In genomic region chr17:68589086-68589485, GRCh38 we compare ENCODE assay signal across 30 cellular contexts. TPM values are rescaled to one million over a fixed set of nuclear protein-coding genes. Genes with fewer than 3 reads are reported as not detected.
A peak's percentile ranks its signal among the peaks of the same experiment; 100 is the strongest.
DNase-seq lines count a peak whose midpoint lies in the region; ATAC-seq, FAIRE-seq and TF ChIP-seq lines count a peak whose summit lies in the region.
"Had no signal": no experiment of that assay in that cellular context is flagged by ENCODE, and none has a peak within 500 bp of the region (broad histone marks: within the 10 kb centered on the region; RNA-seq: fewer than 3 reads in every experiment).

No MANE protein-coding gene starts in this region.

- H3K79me2 ChIP-seq in HepG2 (ENCODE audit: insufficient read depth, low read length) (no peaks in the 10 kb centered on the region), trophoblast cell (ENCODE audit: control insufficient read depth, insufficient read depth, low read length, poor library complexity) (peaks cover 2% of the 10 kb centered on the region)

- WGBS in HepG2 (ENCODE audit: low lambda C conversion rate) = 94% methylated on average over 3 of the region's 3 CpGs
- 91% methylated on average over 3 of the region's 3 CpGs for WGBS in right lobe of liver (ENCODE audit: insufficient coverage, low coverage, low lambda C conversion rate, missing lambda C conversion rate)
- WGBS in endodermal cell (ENCODE audit: insufficient coverage in 1 of 2, insufficient read length in 1 of 2), 2 experiments = 92 to 94% methylated on average over 3 of the region's 3 CpGs
- WGBS in trophoblast cell (ENCODE audit: extremely low coverage, insufficient coverage, insufficient read length) = no CpG with 5 or more reads among the region's 3 CpGs

- H3K4me1 ChIP-seq in HepG2 (ENCODE audit: insufficient read depth, low read length) (peaks cover 26% of the 10 kb centered on the region), right lobe of liver (peaks cover 0 to 55% (median 24%) of the 10 kb centered on the region in 4 donors), endodermal cell (ENCODE audit: control insufficient read depth, insufficient read depth, low read length) (no peaks in the 10 kb centered on the region), trophoblast cell (ENCODE audit: control insufficient read depth in 1 of 2, insufficient read depth in 2 of 2, low read length in 2 of 2) (peaks cover 8 to 16% of the 10 kb centered on the region in 2 experiments)
- H3K4me1 ChIP-seq: A549, BE2C, BLaER1 had no signal

- TF ChIP-seq RAD21 in HepG2 (CRISPR knock-in tag; IDR thresholded peaks at IDR 0.05) = no peak

- H3K23ac ChIP-seq in trophoblast cell (ENCODE audit: low read length) = no peak overlapping the region

- no peak overlapping the region for H2BK120ac ChIP-seq in trophoblast cell (ENCODE audit: insufficient read depth, low read length, poor library complexity)

- H3K27me3 ChIP-seq in HepG2 (ENCODE audit: control insufficient read depth in 1 of 2, insufficient read depth in 2 of 2, low read length in 2 of 2) (no peaks in the 10 kb centered on the region), right lobe of liver (no peaks in the 10 kb centered on the region), endodermal cell (ENCODE audit: control insufficient read depth, insufficient read depth, low read length, poor library complexity, severe bottlenecking) (no peaks in the 10 kb centered on the region), trophoblast cell (ENCODE audit: insufficient read depth, low read length) (no peaks in the 10 kb centered on the region)
- H3K27me3 ChIP-seq: BLaER1 had no signal

- peaks cover 14% of the 10 kb centered on the region for H3K9me3 ChIP-seq in HepG2 (ENCODE audit: low read length)
- H3K9me3 ChIP-seq in right lobe of liver = no peaks in the 10 kb centered on the region
- H3K9me3 ChIP-seq in endodermal cell (ENCODE audit: control insufficient read depth, low read length) = peaks cover 61% of the 10 kb centered on the region
- peaks cover 2% of the 10 kb centered on the region for H3K9me3 ChIP-seq in trophoblast cell (ENCODE audit: insufficient read depth, low read depth, low read length)
- H3K9me3 ChIP-seq: BE2C had no signal

- H3K4ac ChIP-seq in trophoblast cell (ENCODE audit: low read depth, low read length) = no peak overlapping the region

- peaks cover 75% of the 10 kb centered on the region for H3K36me3 Mint-ChIP-seq in endodermal cell (ENCODE audit: low read depth)
- H3K36me3 Mint-ChIP-seq: CD14-positive monocyte; CD4-positive, CD25-positive, alpha-beta regulatory T cell had no signal

- no peak for TF ChIP-seq POLR2A in HepG2 (IDR thresholded peaks at IDR 0.05; ENCODE audit: insufficient read depth in 1 of 2, low read depth in 2 of 2, low read length in 2 of 2)
- TF ChIP-seq POLR2A in right lobe of liver (IDR thresholded peaks at IDR 0.05) = no peak

- ATAC-seq in HepG2 = no peak
- ATAC-seq in right lobe of liver = no peak
- no peak for ATAC-seq in HG03354 (IDR thresholded peaks at IDR 0.05; ENCODE audit: poor library complexity, severe bottlenecking, unreplicated experiment)
- ATAC-seq: A549, GM12878 had no signal

- no peak overlapping the region for H2BK5ac ChIP-seq in trophoblast cell (ENCODE audit: low read depth, low read length, poor library complexity)

- no peak overlapping the region for H3K27ac Mint-ChIP-seq in endodermal cell
- H3K27ac Mint-ChIP-seq: CD14-positive monocyte; CD4-positive, alpha-beta memory T cell; CD4-positive, CD25-positive, alpha-beta regulatory T cell; CD8-positive, alpha-beta memory T cell had no signal

- no peak for DNase-seq in HepG2 (ENCODE audit: low spot score)
- no peak for DNase-seq in right lobe of liver
- DNase-seq in endodermal cell = peak; percentile 31
- DNase-seq in trophoblast cell = no peak
- no peak for DNase-seq in NCI-H226
- DNase-seq: ACHN; BE2C; C1 segment of cervical spinal cord; CD4-positive, alpha-beta memory T cell; CD4-positive, CD25-positive, alpha-beta regulatory T cell; CD8-positive, alpha-beta memory T cell; COR-L47; DMS153; DMS53; DMS79; DND-41; EL; GDM1 had no signal

- no peak overlapping the region for H3K4me3 ChIP-seq in HepG2 (replicated peaks in 1 of 3; ENCODE audit: insufficient read depth in 1 of 3, low read depth in 2 of 3, low read length in 3 of 3)
- no peak overlapping the region for H3K4me3 ChIP-seq in right lobe of liver
- peak overlapping the region; percentile 38 for H3K4me3 ChIP-seq in endodermal cell (ENCODE audit: low read length)
- no peak overlapping the region for H3K4me3 ChIP-seq in trophoblast cell (ENCODE audit: low read depth, low read length)
- H3K4me3 ChIP-seq: A549, BLaER1, GM12878 had no signal

- no peak overlapping the region for H4K12ac ChIP-seq in trophoblast cell (ENCODE audit: low read depth, low read length)

- peaks cover 32% of the 10 kb centered on the region for H3K9me3 Mint-ChIP-seq in endodermal cell
- H3K9me3 Mint-ChIP-seq: CD8-positive, alpha-beta memory T cell had no signal

- no TSS peak for BruUV-seq in HepG2 (replicated peaks; lab: Mats Ljungman, UMichigan)

- intact Hi-C loops in HepG2 (cut with micrococcal nuclease; ENCODE audit: unreplicated experiment) = no loop called here
- intact Hi-C loops in right lobe of liver (cut with DNase I) = no loop called here

- no peak overlapping the region for H2AFZ ChIP-seq in HepG2 (ENCODE audit: low read length)
- H2AFZ ChIP-seq in trophoblast cell (ENCODE audit: insufficient read depth, low read length, poor library complexity) = no peak overlapping the region

- no peak overlapping the region for H3K14ac ChIP-seq in trophoblast cell (ENCODE audit: low read length)

- no peak for TF ChIP-seq EP300 in HepG2 (IDR thresholded peaks at IDR 0.05; ENCODE audit: low read depth in 2 of 2, low read length in 2 of 2)
- no peak for TF ChIP-seq EP300 in HepG2 (CRISPR knock-in tag; IDR thresholded peaks at IDR 0.05; ENCODE audit: borderline replicate concordance)

- H4K20me1 ChIP-seq in HepG2 (ENCODE audit: insufficient read depth, low read length) = no peaks in the 10 kb centered on the region
- H4K20me1 ChIP-seq: BLaER1 had no signal

- no peak overlapping the region for H4K91ac ChIP-seq in trophoblast cell (ENCODE audit: low read depth, low read length)

- no peak overlapping the region for H3K9ac ChIP-seq in HepG2 (ENCODE audit: insufficient read depth, low read depth, low read length)
- no peak overlapping the region for H3K9ac ChIP-seq in endodermal cell (ENCODE audit: extremely low read depth, low read length, poor library complexity, severe bottlenecking)
- no peak overlapping the region for H3K9ac ChIP-seq in trophoblast cell (ENCODE audit: low read length)
- H3K9ac ChIP-seq: BLaER1 had no signal

- H3K79me1 ChIP-seq in trophoblast cell (ENCODE audit: low read length) = peaks cover 13% of the 10 kb centered on the region

- no peaks in the 10 kb centered on the region for H3K27me3 Mint-ChIP-seq in endodermal cell (ENCODE audit: insufficient read depth)

- TF ChIP-seq CTCF in HepG2 (CRISPR knock-in tag; IDR thresholded peaks at IDR 0.05) (no peak), right lobe of liver (IDR thresholded peaks at IDR 0.05) (no peak), endodermal cell (conservative IDR thresholded peaks at IDR 0.05) (no peak)

- POLR2A ChIA-PET in HepG2 (lab: Yijun Ruan, JAX) = interaction anchor here (2.6 kb wide), 1 partner anchor 9 kb away, joined by 9 read pairs; no protein-coding TSS in a partner anchor

- H3K18ac ChIP-seq in trophoblast cell (ENCODE audit: low read length) = peak overlapping the region; percentile 54

- in situ Hi-C loops in HepG2 (cut with HindIII; ENCODE audit: extremely low pct_ligation_motif_present, low pct_unique_long_range_greater_than_20kb) = no loop called here

- no peak for FAIRE-seq in HepG2 (lab: Jason Lieb, UNC)
- FAIRE-seq: A549, GM12878, GM12892, GM18507 had no signal

- CTCF ChIA-PET in HepG2 (lab: Yijun Ruan, JAX; ENCODE audit: low intra/inter-chr PET ratio, low total read pairs) = no interaction called here

- no peak overlapping the region for H2BK12ac ChIP-seq in trophoblast cell (ENCODE audit: low read length)

- no peak overlapping the region for H3K4me3 Mint-ChIP-seq in endodermal cell
- H3K4me3 Mint-ChIP-seq: CD14-positive monocyte; CD4-positive, alpha-beta memory T cell; CD4-positive, CD25-positive, alpha-beta regulatory T cell; CD8-positive, alpha-beta memory T cell had no signal

- H2AK5ac ChIP-seq in trophoblast cell (ENCODE audit: low read length) = no peak overlapping the region

- H3K27ac ChIP-seq in HepG2 (ENCODE audit: extremely low read length, insufficient read depth, low read length) (no peak overlapping the region), right lobe of liver (no peak overlapping the region), endodermal cell (ENCODE audit: low read depth, low read length) (no peak overlapping the region), trophoblast cell (ENCODE audit: low read depth, low read length) (no peak overlapping the region)
- H3K27ac ChIP-seq: 22Rv1, A549, BLaER1 had no signal

- H3K36me3 ChIP-seq in HepG2 (replicated peaks in 1 of 2; ENCODE audit: control insufficient read depth in 1 of 2, insufficient read depth in 2 of 2, low read length in 2 of 2) (peaks cover 0 to 5% of the 10 kb centered on the region in 2 experiments; a peak in 2 of 5 replicates), right lobe of liver (no peaks in the 10 kb centered on the region), endodermal cell (ENCODE audit: control insufficient read depth, insufficient read depth, low read length) (peaks cover 74% of the 10 kb centered on the region), trophoblast cell (ENCODE audit: control insufficient read depth in 1 of 2, insufficient read depth in 2 of 2, low read length in 2 of 2) (no peaks in the 10 kb centered on the region)
- H3K36me3 ChIP-seq: BE2C, BLaER1 had no signal

- H4K8ac ChIP-seq in trophoblast cell (ENCODE audit: low read depth, low read length) = no peak overlapping the region

- H3K4me1 Mint-ChIP-seq in endodermal cell = no peaks in the 10 kb centered on the region
- H3K4me1 Mint-ChIP-seq: CD4-positive, alpha-beta memory T cell; CD4-positive, CD25-positive, alpha-beta regulatory T cell; CD8-positive, alpha-beta memory T cell had no signal

- no peak overlapping the region for H3K4me2 ChIP-seq in HepG2 (ENCODE audit: low read depth, low read length)
- H3K4me2 ChIP-seq in trophoblast cell (ENCODE audit: low read length) = no peak overlapping the region
- H3K4me2 ChIP-seq: A549, BLaER1 had no signal

RNA-seq across cellular contexts. Expression of gene FAM20A, which starts 12.1 kb away (rescaled TPM):
- total RNA-seq in HepG2 (2016; rRNA removed; fragmentation: Illumina TruSeq; extraction: Trizol) (5.0 and 9.3 TPM in 2 replicates), right lobe of liver (10 to 100 TPM; 28.2 to 86.0 (median 45.0) TPM), endodermal cell (10 to 100 TPM; 58.7 to 74.3 TPM)
- 4.7 and 5.8 TPM in 2 replicates for total RNA-seq in HepG2 (2016; cell fraction: cytosol; rRNA removed; fragmentation: Illumina TruSeq; extraction: Trizol; ENCODE audit: low read depth)
- total RNA-seq in HepG2 (2016; cell fraction: insoluble cytoplasmic fraction; rRNA removed; fragmentation: Illumina TruSeq; extraction: Trizol) = 5.3 and 8.6 TPM in 2 replicates
- 7.1 and 8.8 TPM in 2 replicates for total RNA-seq in HepG2 (2016; cell fraction: membrane; rRNA removed; fragmentation: Illumina TruSeq; extraction: Trizol)
- 13.0 and 14.7 TPM in 2 replicates for total RNA-seq in HepG2 (2016; cell fraction: nucleus; rRNA removed; fragmentation: Illumina TruSeq; extraction: Trizol)
- polyA plus RNA-seq in HepG2 (2011; rRNA removed) = 20.7 and 39.3 TPM in 2 replicates
- polyA plus RNA-seq in HepG2 (2011; cell fraction: cytosol; rRNA removed) = 9.9 and 13.9 TPM in 2 replicates
- polyA plus RNA-seq in HepG2 (2011; cell fraction: nucleus; rRNA removed) = 83.2 and 124 TPM in 2 replicates
- polyA plus RNA-seq in HepG2 (2012) = 26.8 and 56.7 TPM in 2 replicates
- 6.1 and 7.0 TPM in 2 replicates for polyA plus RNA-seq in HepG2 (2016; cell fraction: cytosol; fragmentation: Illumina TruSeq; extraction: Trizol; ENCODE audit: low read depth)
- 7.0 and 9.7 TPM in 2 replicates for polyA plus RNA-seq in HepG2 (2016; cell fraction: insoluble cytoplasmic fraction; fragmentation: Illumina TruSeq; extraction: Trizol; ENCODE audit: low read depth)
- 8.2 and 9.0 TPM in 2 replicates for polyA plus RNA-seq in HepG2 (2016; cell fraction: membrane; fragmentation: Illumina TruSeq; extraction: Trizol; ENCODE audit: low read depth)
- polyA plus RNA-seq in HepG2 (2016; cell fraction: nucleus; fragmentation: Illumina TruSeq; extraction: Trizol; ENCODE audit: insufficient read depth, low read depth) = 32.0 and 32.1 TPM in 2 replicates
- 13.8 TPM in 1 of 2 replicates, not detected in the other for polyA minus RNA-seq in HepG2 (2011; rRNA and poly(A)+ RNA removed; ENCODE audit: low replicate concordance)
- polyA minus RNA-seq in HepG2 (2011; cell fraction: cytosol; rRNA and poly(A)+ RNA removed) = 5.8 and 15.1 TPM in 2 replicates
- polyA minus RNA-seq in HepG2 (2011; cell fraction: nucleus; rRNA and poly(A)+ RNA removed) = 26.8 and 40.7 TPM in 2 replicates
- 18.7 TPM for polyA plus RNA-seq in endodermal cell (2013, experiment 1 of 2)
- 24.6 TPM for polyA plus RNA-seq in endodermal cell (2013, experiment 2 of 2)
- polyA plus RNA-seq in trophoblast cell (2013) = 15.7 and 19.5 TPM in 2 replicates
- total RNA-seq: A172; CD4-positive, alpha-beta memory T cell; CD4-positive, CD25-positive, alpha-beta regulatory T cell; CD8-positive, alpha-beta memory T cell; Daoy; G401; GM12878 had no signal
- polyA plus RNA-seq: AG04450 had no signal
